In the genomic region with DNA sequence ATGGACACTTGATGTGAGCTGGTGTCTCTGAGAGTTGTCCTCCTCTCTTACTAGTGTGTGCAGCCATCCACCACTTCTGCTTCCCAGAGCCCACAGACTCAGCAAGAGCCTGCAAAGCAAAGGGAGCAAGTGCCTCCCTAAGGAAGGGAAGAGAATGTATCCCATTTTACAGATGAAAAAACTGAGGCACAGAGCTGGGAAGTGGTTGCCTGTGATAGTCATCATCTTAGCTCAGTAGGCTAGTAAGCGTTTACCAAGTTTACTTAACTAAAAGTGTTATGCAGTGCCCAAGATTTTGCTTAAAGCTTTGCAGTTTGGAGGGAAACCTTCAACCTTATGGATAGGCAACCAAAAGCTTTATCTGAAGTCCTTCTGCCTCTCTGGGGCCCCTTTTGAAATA, we compare ENCODE assay signal across 19 cellular contexts. TPM values are rescaled to one million over a fixed set of nuclear protein-coding genes. Genes with fewer than 3 reads are reported as not detected.
DNase-seq lines count a peak whose midpoint lies in the region; ATAC-seq and TF ChIP-seq lines count a peak whose summit lies in the region.
"Had no signal": no experiment of that assay in that cellular context is flagged by ENCODE, and none has a peak within 500 bp of the region (broad histone marks: within the 10 kb centered on the region; RNA-seq: fewer than 3 reads in every experiment).

No MANE protein-coding gene starts in this region.

- H3K27ac ChIP-seq in OCI-LY3 (ENCODE audit: low read length) = peak overlapping the region; percentile 57; the same call in 1 of the 2 replicates
- no peak overlapping the region for H3K27ac ChIP-seq in coronary artery
- H3K27ac ChIP-seq in parathyroid adenoma = peak overlapping the region; percentile 60
- H3K27ac ChIP-seq in upper lobe of right lung = no peak overlapping the region
- no peak overlapping the region for H3K27ac ChIP-seq in PC-3 (ENCODE audit: low read length)

- no peaks in the 10 kb centered on the region for H4K20me1 ChIP-seq in OCI-LY3 (ENCODE audit: insufficient read depth, low read length)
- H4K20me1 ChIP-seq in PC-3 (ENCODE audit: low read length) = no peaks in the 10 kb centered on the region

- intact Hi-C loops in upper lobe of right lung (cut with DNase I) (no loop called here), PC-3 (cut with micrococcal nuclease) (no loop called here)

- H3F3A ChIP-seq in PC-3 (ENCODE audit: low read length, unreplicated experiment) = peaks cover 7% of the 10 kb centered on the region

- BruUV-seq in PC-3 (replicated peaks; lab: Mats Ljungman, UMichigan) = no TSS peak

- no peaks in the 10 kb centered on the region for H3K79me2 ChIP-seq in OCI-LY3 (ENCODE audit: low read length)
- H3K79me2 ChIP-seq in parathyroid adenoma = no peaks in the 10 kb centered on the region
- no peaks in the 10 kb centered on the region for H3K79me2 ChIP-seq in PC-3 (ENCODE audit: low read length)

- TF ChIP-seq CTCF in OCI-LY3 (IDR thresholded peaks at IDR 0.05; ENCODE audit: low read depth, low read length) (no peak), coronary artery (IDR thresholded peaks at IDR 0.05) (no peak), parathyroid adenoma (IDR thresholded peaks at IDR 0.05) (no peak), upper lobe of right lung (IDR thresholded peaks at IDR 0.05) (no peak), PC-3 (conservative IDR thresholded peaks at IDR 0.05; ENCODE audit: low read depth, low read length) (no peak), GM10248 (IDR thresholded peaks at IDR 0.05; ENCODE audit: control extremely low read depth, extremely low read depth, low read depth, missing control alignments) (no peak)

- no peak overlapping the region for H3K4me3 ChIP-seq in OCI-LY3 (ENCODE audit: low read length)
- no peak overlapping the region for H3K4me3 ChIP-seq in coronary artery
- H3K4me3 ChIP-seq in parathyroid adenoma (ENCODE audit: low read depth, low read length) = no peak overlapping the region
- H3K4me3 ChIP-seq in upper lobe of right lung = no peak overlapping the region
- no peak overlapping the region for H3K4me3 ChIP-seq in PC-3 (ENCODE audit: low read length)
- H3K4me3 ChIP-seq: HAP-1 had no signal

- no peak for ATAC-seq in upper lobe of right lung
- no peak for ATAC-seq in PC-3

- no peaks in the 10 kb centered on the region for H3K9me2 ChIP-seq in PC-3 (replicated peaks; ENCODE audit: low read length)

- POLR2A ChIA-PET in PC-3 (lab: Charles Lee; ENCODE audit: unreplicated experiment) (no interaction called here), GM10248 (lab: Yijun Ruan, JAX) (interaction anchor here (0.6 kb wide), 1 partner anchor 451 kb away, joined by 5 read pairs; no protein-coding TSS in a partner anchor)

- peak; percentile 21 for DNase-seq in coronary artery (ENCODE audit: low spot score)
- DNase-seq in upper lobe of right lung = no peak
- no peak for DNase-seq in PC-3
- no peak for DNase-seq in GM10248 (ENCODE audit: extremely low spot score)
- DNase-seq: C1 segment of cervical spinal cord, Calu3, COR-L47, DMS53, DMS79 treated with DMSO at 0.1 percent for 48 hours, GF-D8, GOT3, HFFc6 had no signal

- H3K4me2 ChIP-seq in OCI-LY3 (ENCODE audit: low read length) = peak overlapping the region; percentile 68; the same call in 1 of the 2 replicates
- H3K4me2 ChIP-seq in parathyroid adenoma (ENCODE audit: low read length) = peak overlapping the region; percentile 41
- H3K4me2 ChIP-seq in PC-3 (ENCODE audit: low read length) = no peak overlapping the region

- H3K27me3 ChIP-seq in OCI-LY3 (ENCODE audit: low read depth, low read length) (no peaks in the 10 kb centered on the region), parathyroid adenoma (ENCODE audit: control insufficient read depth, insufficient read depth, low read length) (no peaks in the 10 kb centered on the region), upper lobe of right lung (no peaks in the 10 kb centered on the region), PC-3 (ENCODE audit: low read length) (no peaks in the 10 kb centered on the region)

- no peaks in the 10 kb centered on the region for H3K36me3 ChIP-seq in OCI-LY3 (replicated peaks; ENCODE audit: low read depth, low read length)
- no peaks in the 10 kb centered on the region for H3K36me3 ChIP-seq in parathyroid adenoma (ENCODE audit: control insufficient read depth, insufficient read depth, low read length)
- H3K36me3 ChIP-seq in upper lobe of right lung = no peaks in the 10 kb centered on the region
- no peaks in the 10 kb centered on the region for H3K36me3 ChIP-seq in PC-3 (ENCODE audit: low read depth, low read length)
- H3K36me3 ChIP-seq: HAP-1 had no signal

- H2AFZ ChIP-seq in OCI-LY3 (ENCODE audit: low read depth, low read length) (no peak overlapping the region), parathyroid adenoma (no peak overlapping the region), PC-3 (ENCODE audit: low read length) (no peak overlapping the region)

- CTCF ChIA-PET in PC-3 (lab: Charles Lee) = no interaction called here
- CTCF ChIA-PET in GM10248 (lab: Yijun Ruan, JAX) = interaction anchor here (0.9 to 3.5 kb wide), 8 partner anchors 9 to 26 kb away, joined by 3 to 24 read pairs (median 6); no protein-coding TSS in a partner anchor

- H3K9ac ChIP-seq in OCI-LY3 (ENCODE audit: low read length) (no peak overlapping the region), parathyroid adenoma (no peak overlapping the region), PC-3 (ENCODE audit: low read length) (no peak overlapping the region)

- H3K9me3 ChIP-seq in OCI-LY3 (ENCODE audit: insufficient read depth, low read length) (no peaks in the 10 kb centered on the region), parathyroid adenoma (ENCODE audit: control insufficient read depth, low read length) (no peaks in the 10 kb centered on the region), upper lobe of right lung (no peaks in the 10 kb centered on the region), PC-3 (ENCODE audit: low read length) (no peaks in the 10 kb centered on the region)

- H3K4me1 ChIP-seq in OCI-LY3 (ENCODE audit: low read length) (peaks cover 24% of the 10 kb centered on the region), parathyroid adenoma (peaks cover 33% of the 10 kb centered on the region), upper lobe of right lung (peaks cover 6% of the 10 kb centered on the region), PC-3 (ENCODE audit: insufficient read depth, low read length) (peaks cover 9% of the 10 kb centered on the region)
- H3K4me1 ChIP-seq: HAP-1 had no signal

RNA-seq across cellular contexts. Expression of gene EFCAB13, which starts 23.0 kb away (rescaled TPM):
- total RNA-seq in upper lobe of right lung = 11.8 TPM
- total RNA-seq in PC-3 (2014; rRNA removed) = 1.2 and 2.7 TPM in 2 replicates
- total RNA-seq: A172, A673, G401 had no signal

RNA-seq across cellular contexts. Expression of gene ITGB3, which starts 47.1 kb away (rescaled TPM):
- 6.6 TPM for total RNA-seq in upper lobe of right lung
- 0.36 and 0.69 TPM in 2 replicates for total RNA-seq in PC-3 (2014; rRNA removed)
- total RNA-seq: A172; A673; CD4-positive, alpha-beta memory T cell; G401 had no signal

Comparison
In these comparisons a context has a peak if more than half of its experiments do, and no peak if none do; other contexts are left out.
1. H3K27ac ChIP-seq: peak in OCI-LY3 (single experiment) and parathyroid adenoma (single experiment); none in coronary artery (0 of 2), upper lobe of right lung (single experiment) and PC-3 (single experiment).